Comparison of ENCODE assay signal across 9 cellular contexts in the genomic region with DNA sequence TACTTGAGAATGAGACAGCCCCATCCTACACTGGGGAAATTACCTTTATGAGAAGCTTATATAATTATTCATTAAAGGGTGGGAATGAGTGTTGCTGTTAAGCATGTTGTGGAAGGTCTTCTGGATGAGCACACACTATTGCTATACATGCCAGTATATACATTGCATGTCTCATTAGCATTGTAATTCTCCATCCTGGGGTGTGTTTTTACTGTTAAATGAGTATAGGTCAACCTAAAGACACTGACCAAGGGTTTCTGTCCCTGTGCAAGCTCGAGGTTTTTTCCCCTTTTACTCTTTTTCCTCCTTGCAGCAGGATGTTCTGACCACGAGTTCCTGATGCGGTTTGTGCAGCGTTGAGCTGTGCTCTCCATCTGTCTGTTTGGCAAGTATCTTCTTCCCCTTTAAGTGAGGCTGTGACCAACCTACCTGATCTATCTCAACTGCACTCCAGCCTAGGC. TPM values are rescaled to one million over a fixed set of nuclear protein-coding genes. Genes with fewer than 3 reads are reported as not detected.
DNase-seq lines count a peak whose midpoint lies in the region; ATAC-seq and TF ChIP-seq lines count a peak whose summit lies in the region.
"Had no signal": no experiment of that assay in that cellular context is flagged by ENCODE, and none has a peak within 500 bp of the region (broad histone marks: within the 10 kb centered on the region; RNA-seq: fewer than 3 reads in every experiment).

No MANE protein-coding gene starts in this region.

- no peak overlapping the region for H3K9ac ChIP-seq in OCI-LY1 (ENCODE audit: low read length)

- ATAC-seq in GM18517 (IDR thresholded peaks at IDR 0.05; ENCODE audit: unreplicated experiment) (peak; percentile 83), HG02642 (IDR thresholded peaks at IDR 0.05; ENCODE audit: poor library complexity, unreplicated experiment) (peak; percentile 77)
- peak; percentile 89 for ATAC-seq in naive thymus-derived CD4-positive, alpha-beta T cell

- H3K4me2 ChIP-seq in OCI-LY1 (ENCODE audit: low read length): peak overlapping the region; percentile 32

- peaks cover 0 to 9% (median 4%) of the 10 kb centered on the region in 5 donors for H3K36me3 Mint-ChIP-seq in naive thymus-derived CD4-positive, alpha-beta T cell

- no peaks in the 10 kb centered on the region for H3K9me3 ChIP-seq in OCI-LY1 (ENCODE audit: low read length)
- H3K9me3 ChIP-seq in naive thymus-derived CD4-positive, alpha-beta T cell (ENCODE audit: control insufficient read depth in 2 of 3, low read length in 3 of 3): no peaks in the 10 kb centered on the region

- H3K9me2 ChIP-seq in OCI-LY1 (ENCODE audit: low read depth, low read length): no peaks in the 10 kb centered on the region

- intact Hi-C loops in naive thymus-derived CD4-positive, alpha-beta T cell (cut with micrococcal nuclease): loop anchor here in 1 of 2 donors (2.0 kb wide), 1 partner anchor 16 kb away; a partner anchor contains a TSS

- no peak overlapping the region for H2AFZ ChIP-seq in OCI-LY1 (ENCODE audit: low read length)

- H3K36me3 ChIP-seq in OCI-LY1 (ENCODE audit: insufficient read depth, low read length): peaks cover 12% of the 10 kb centered on the region
- H3K36me3 ChIP-seq in naive thymus-derived CD4-positive, alpha-beta T cell (ENCODE audit: control insufficient read depth in 2 of 3, insufficient read depth in 3 of 3, low read length in 3 of 3): peaks cover 0 to 5% (median 0%) of the 10 kb centered on the region in 3 experiments

- H3K27ac ChIP-seq in OCI-LY1 (ENCODE audit: low read depth, low read length, poor library complexity, severe bottlenecking): no peak overlapping the region
- no peak overlapping the region for H3K27ac ChIP-seq in naive thymus-derived CD4-positive, alpha-beta T cell (ENCODE audit: low read depth, low read length)

- peak overlapping the region in 3 of 9 donors; percentile 25 to 65 (median 35) for H3K27ac Mint-ChIP-seq in naive thymus-derived CD4-positive, alpha-beta T cell

- H4K20me1 ChIP-seq in OCI-LY1 (ENCODE audit: insufficient read depth, low read length): no peaks in the 10 kb centered on the region

- no peaks in the 10 kb centered on the region for H3K9me3 Mint-ChIP-seq in naive thymus-derived CD4-positive, alpha-beta T cell

- peaks cover 15 to 26% (median 20%) of the 10 kb centered on the region in 7 donors for H3K4me1 Mint-ChIP-seq in naive thymus-derived CD4-positive, alpha-beta T cell

- H3K79me2 ChIP-seq in OCI-LY1 (ENCODE audit: insufficient read depth, low read length): no peaks in the 10 kb centered on the region

- no peak for TF ChIP-seq CTCF in OCI-LY1 (IDR thresholded peaks at IDR 0.05; ENCODE audit: low read length)

- H3K27me3 Mint-ChIP-seq in naive thymus-derived CD4-positive, alpha-beta T cell: no peaks in the 10 kb centered on the region

- POLR2A ChIA-PET in naive thymus-derived CD4-positive, alpha-beta T cell (lab: Charles Lee): interaction anchor here (0.9 to 1.3 kb wide), 3 partner anchors 10 to 54 kb away, joined by 3 read pairs; no protein-coding TSS in a partner anchor

- no peak for DNase-seq in naive thymus-derived CD4-positive, alpha-beta T cell
- DNase-seq in activated effector memory CD4-positive, alpha-beta T cell treated with anti-CD3 and anti-CD28 coated beads, Interleukin-2, amount 50 U/mL, for 16 hours: no peak
- DNase-seq in dermis blood vessel endothelial cell (no peak), putamen (ENCODE audit: low spot score) (no peak)
- DNase-seq in activated CD8-positive, alpha-beta memory T cell treated with anti-CD3 and anti-CD28 coated beads, Interleukin-2, amount 50 U/mL, for 4 hours: no peak

- CTCF ChIA-PET in naive thymus-derived CD4-positive, alpha-beta T cell (lab: Charles Lee): interaction anchor here (0.7 to 1.0 kb wide), 3 partner anchors 16 to 55 kb away, joined by 3 to 4 read pairs (median 3); a partner anchor contains a TSS

- H3K4me1 ChIP-seq in OCI-LY1 (ENCODE audit: insufficient read depth, low read length, severe bottlenecking): peaks cover 15% of the 10 kb centered on the region
- peaks cover 8% of the 10 kb centered on the region in 2 donors for H3K4me1 ChIP-seq in naive thymus-derived CD4-positive, alpha-beta T cell (ENCODE audit: control insufficient read depth in 2 of 2, insufficient read depth in 2 of 2, low read length in 2 of 2)

- H3F3A ChIP-seq in OCI-LY1 (ENCODE audit: insufficient read depth, low read length): 0 out of 2 replicates have a peak, but pooled peaks cover 3% of the 10 kb centered on the region

- H3K4me3 ChIP-seq in OCI-LY1 (ENCODE audit: low read depth, low read length, poor library complexity, severe bottlenecking): no peak overlapping the region
- no peak overlapping the region for H3K4me3 ChIP-seq in naive thymus-derived CD4-positive, alpha-beta T cell (ENCODE audit: low read length)

- H3K4me3 Mint-ChIP-seq in naive thymus-derived CD4-positive, alpha-beta T cell: peak overlapping the region; percentile 27 to 81 (median 58)

- no peaks in the 10 kb centered on the region for H3K27me3 ChIP-seq in OCI-LY1 (ENCODE audit: insufficient read depth, low read length)
- H3K27me3 ChIP-seq in naive thymus-derived CD4-positive, alpha-beta T cell (ENCODE audit: control insufficient read depth in 2 of 2, insufficient read depth in 2 of 2, low read length in 2 of 2): no peaks in the 10 kb centered on the region

RNA-seq across cellular contexts. Expression of a gene that starts 7.2 kb away (rescaled TPM):
- total RNA-seq in naive thymus-derived CD4-positive, alpha-beta T cell: 10 to 100 TPM; 47.2 to 81.8 (median 64.7) TPM
- 10 to 100 TPM; 27.1 to 42.4 TPM for polyA plus RNA-seq in naive thymus-derived CD4-positive, alpha-beta T cell
- 45.4 and 64.5 TPM in 2 replicates for total RNA-seq in dermis blood vessel endothelial cell

RNA-seq across cellular contexts. Expression of a gene that starts 15.9 kb away (rescaled TPM):
- 10 to 100 TPM in 1 of 5 experiments, 1 to 10 TPM in 4; 3.7 to 39.6 (median 6.2) TPM for total RNA-seq in naive thymus-derived CD4-positive, alpha-beta T cell
- polyA plus RNA-seq in naive thymus-derived CD4-positive, alpha-beta T cell: 1 to 10 TPM; 3.7 to 5.2 TPM
- 36.8 and 61.2 TPM in 2 replicates for total RNA-seq in dermis blood vessel endothelial cell

RNA-seq across cellular contexts. Expression of a gene that starts 40.4 kb away (rescaled TPM):
- under 1 TPM in 4 of 5 experiments, not detected in 1; 0.05 to 0.51 (median 0.07) TPM for total RNA-seq in naive thymus-derived CD4-positive, alpha-beta T cell
- polyA plus RNA-seq in naive thymus-derived CD4-positive, alpha-beta T cell: not detected
- total RNA-seq in dermis blood vessel endothelial cell: 0.09 and 0.17 TPM in 2 replicates

RNA-seq across cellular contexts. Expression of a gene that starts 42.3 kb away (rescaled TPM):
- total RNA-seq in naive thymus-derived CD4-positive, alpha-beta T cell: 10 to 100 TPM; 28.4 to 48.8 (median 31.2) TPM
- 1 to 10 TPM; 2.2 to 3.9 TPM for polyA plus RNA-seq in naive thymus-derived CD4-positive, alpha-beta T cell
- 9.5 and 12.0 TPM in 2 replicates for total RNA-seq in dermis blood vessel endothelial cell

RNA-seq across cellular contexts. Expression of a gene that starts 47.6 kb away (rescaled TPM):
- total RNA-seq in naive thymus-derived CD4-positive, alpha-beta T cell: not detected
- polyA plus RNA-seq in naive thymus-derived CD4-positive, alpha-beta T cell: not detected
- total RNA-seq in dermis blood vessel endothelial cell: not detected in 2 replicates
- total RNA-seq: renal cortical epithelial cell had no signal
